In genomic region chr1:92831368-92831761, GRCh38 we compare ENCODE assay signal across 9 cellular contexts. TPM values are rescaled to one million over a fixed set of nuclear protein-coding genes. Genes with fewer than 3 reads are reported as not detected.
DNase-seq lines count a peak whose midpoint lies in the region; ATAC-seq, FAIRE-seq and TF ChIP-seq lines count a peak whose summit lies in the region.
"Had no signal": no experiment of that assay in that cellular context is flagged by ENCODE, and none has a peak within 500 bp of the region (broad histone marks: within the 10 kb centered on the region; RNA-seq: fewer than 3 reads in every experiment).

No MANE protein-coding gene starts in this region.

- CTCF ChIA-PET in CD8-positive, alpha-beta T cell (lab: Charles Lee), result interaction anchor here (0.9 to 3.0 kb wide), 14 partner anchors 9 to 1014 kb away, joined by 3 to 17 read pairs (median 6); partner anchors contain the start of gene DIPK1A
- CTCF ChIA-PET in MCF 10A (lab: Yijun Ruan, JAX), result interaction anchor here (0.6 to 3.5 kb wide), 16 partner anchors 8 to 1952 kb away, joined by 3 to 22 read pairs (median 4); no protein-coding TSS in a partner anchor

- TSS peak; percentile 75 for BruUV-seq in MCF 10A (replicated peaks; lab: Mats Ljungman, UMichigan)

- peaks cover 9% of the 10 kb centered on the region for H3K36me3 ChIP-seq in CD8-positive, alpha-beta T cell (ENCODE audit: insufficient read depth, low read length)
- H3K36me3 ChIP-seq in HUES64 (ENCODE audit: insufficient read depth, low read length), result peaks cover 37% of the 10 kb centered on the region
- H3K36me3 ChIP-seq: ovary had no signal

- H3K27ac Mint-ChIP-seq in CD8-positive, alpha-beta T cell, result peak overlapping the region; percentile 99
- H3K27ac Mint-ChIP-seq in MCF 10A (ENCODE audit: low read depth, unreplicated experiment) (peak overlapping the region; percentile 100), nephron progenitor cell (no peak overlapping the region)

- no peaks in the 10 kb centered on the region for H3K27me3 Mint-ChIP-seq in CD8-positive, alpha-beta T cell (ENCODE audit: low read depth)
- H3K27me3 Mint-ChIP-seq in MCF 10A (ENCODE audit: insufficient read depth, unreplicated experiment), result no peaks in the 10 kb centered on the region
- H3K27me3 Mint-ChIP-seq in nephron progenitor cell (ENCODE audit: low read depth, poor library complexity), result no peaks in the 10 kb centered on the region

- 67% methylated on average over 4 of the region's 4 CpGs for WGBS in HUES64

- no peak overlapping the region for H3K27ac ChIP-seq in CD8-positive, alpha-beta T cell (ENCODE audit: low read depth, low read length)
- no peak overlapping the region for H3K27ac ChIP-seq in HUES64 (ENCODE audit: low read depth, low read length)

- no peaks in the 10 kb centered on the region for H3K9me3 ChIP-seq in CD8-positive, alpha-beta T cell (ENCODE audit: low read length)
- H3K9me3 ChIP-seq in HUES64 (ENCODE audit: insufficient read depth, low read depth, low read length), result no peaks in the 10 kb centered on the region
- H3K9me3 ChIP-seq: ovary had no signal

- intact Hi-C loops in CD8-positive, alpha-beta T cell (cut with DNase I, micrococcal nuclease), result loop anchor here (1.0 to 10.0 kb wide), 15 partner anchors 246 to 1809 kb away; partner anchors contain the start of genes GLMN (in 2 of the 2), RPAP2 (in 2 of the 2), ZNF644 (in 2 of the 2) and ABCD3 (in 1 of the 2)
- intact Hi-C loops in MCF 10A (cut with micrococcal nuclease), result loop anchor here (10.0 kb wide), 1 partner anchor 527 kb away; no protein-coding TSS in a partner anchor

- no peak for TF ChIP-seq POLR2A in H54 (IDR thresholded peaks at IDR 0.05; ENCODE audit: low read depth, low read length)
- no peak for TF ChIP-seq POLR2A in GM12892 (IDR thresholded peaks at IDR 0.05; ENCODE audit: low read depth, low read length)

- H3K4me1 Mint-ChIP-seq in CD8-positive, alpha-beta T cell (ENCODE audit: low read depth), result peaks cover 43% of the 10 kb centered on the region
- H3K4me1 Mint-ChIP-seq in MCF 10A (ENCODE audit: insufficient read depth, unreplicated experiment) (peaks cover 28% of the 10 kb centered on the region), nephron progenitor cell (peaks cover 40% of the 10 kb centered on the region)

- no peak for TF ChIP-seq CTCF in CD8-positive, alpha-beta T cell (IDR thresholded peaks at IDR 0.05)
- no peak for TF ChIP-seq CTCF in MCF 10A (IDR thresholded peaks at IDR 0.05; ENCODE audit: unreplicated experiment)
- no peak for TF ChIP-seq CTCF in nephron progenitor cell (IDR thresholded peaks at IDR 0.05)

- peaks cover 32% of the 10 kb centered on the region for H3K4me1 ChIP-seq in CD8-positive, alpha-beta T cell (ENCODE audit: insufficient read depth, low read length)
- H3K4me1 ChIP-seq in HUES64 (ENCODE audit: insufficient read depth, low read length), result no peaks in the 10 kb centered on the region; the same call in 1 of the 2 replicates

- H3K9me3 Mint-ChIP-seq in CD8-positive, alpha-beta T cell, result no peaks in the 10 kb centered on the region
- H3K9me3 Mint-ChIP-seq in MCF 10A (ENCODE audit: unreplicated experiment) (no peaks in the 10 kb centered on the region), nephron progenitor cell (no peaks in the 10 kb centered on the region)

- ATAC-seq in CD8-positive, alpha-beta T cell, result no peak

- peak overlapping the region; percentile 98 for H3K4me3 Mint-ChIP-seq in CD8-positive, alpha-beta T cell
- peak overlapping the region; percentile 95 for H3K4me3 Mint-ChIP-seq in MCF 10A (ENCODE audit: unreplicated experiment)
- peak overlapping the region; percentile 100 for H3K4me3 Mint-ChIP-seq in nephron progenitor cell

- DNase-seq in CD8-positive, alpha-beta T cell, result no peak
- no peak for DNase-seq in MCF 10A (ENCODE audit: unreplicated experiment)
- no peak for DNase-seq in nephron progenitor cell
- DNase-seq in H54 (ENCODE audit: insufficient read length, low spot score), result no peak
- no peak for DNase-seq in NCI-H1694 treated with DMSO at 0.1 percent for 48 hours (lab: John Stamatoyannopoulos, UW)
- no peak for DNase-seq in AG08396 (ENCODE audit: low spot score)
- no peak for DNase-seq in GM12892 (ENCODE audit: insufficient read length)

- H3K9ac ChIP-seq in HUES64 (ENCODE audit: low read depth, low read length), result no peak overlapping the region

- POLR2A ChIA-PET in CD8-positive, alpha-beta T cell (lab: Charles Lee), result interaction anchor here (0.9 to 2.3 kb wide), 11 partner anchors 9 to 247 kb away, joined by 3 to 35 read pairs (median 5); partner anchors contain the start of genes DIPK1A, EVI5 and MTF2
- POLR2A ChIA-PET in MCF 10A (lab: Yijun Ruan, JAX), result interaction anchor here (0.6 to 3.1 kb wide), 21 partner anchors 11 to 879 kb away, joined by 3 to 45 read pairs (median 5); partner anchors contain the start of genes DIPK1A and EVI5

- H3K4me3 ChIP-seq in CD8-positive, alpha-beta T cell (ENCODE audit: low read depth, low read length), result no peak overlapping the region
- peak overlapping the region; percentile 93 for H3K4me3 ChIP-seq in HUES64 (ENCODE audit: low read length)

- H3K27me3 ChIP-seq in CD8-positive, alpha-beta T cell (ENCODE audit: insufficient read depth, low read length), result no peaks in the 10 kb centered on the region
- no peaks in the 10 kb centered on the region for H3K27me3 ChIP-seq in HUES64 (ENCODE audit: insufficient read depth, low read length)
- H3K27me3 ChIP-seq: ovary had no signal

- H3K36me3 Mint-ChIP-seq in CD8-positive, alpha-beta T cell, result peaks cover 44% of the 10 kb centered on the region
- H3K36me3 Mint-ChIP-seq in MCF 10A (ENCODE audit: insufficient read depth, unreplicated experiment) (peaks cover 48% of the 10 kb centered on the region), nephron progenitor cell (ENCODE audit: low read depth) (peaks cover 34% of the 10 kb centered on the region)

- FAIRE-seq in H54 (lab: Jason Lieb, UNC) (no peak), GM12892 (lab: Jason Lieb, UNC) (no peak)

RNA-seq across cellular contexts. Expression of gene RPL5, which starts 0.5 kb away (rescaled TPM):
- 1,000 to 10,000 TPM; 1,826 to 1,914 TPM for total RNA-seq in CD8-positive, alpha-beta T cell
- polyA plus RNA-seq in HUES64 (2013, experiment 1 of 2), result 2,204 TPM
- polyA plus RNA-seq in HUES64 (2013, experiment 2 of 2), result 2,625 TPM
- total RNA-seq in MCF 10A (2022), result 1,285 and 1,607 TPM in 2 replicates
- 4,635 TPM for polyA plus RNA-seq in GM12892 (2012; ENCODE audit: missing spikeins)

RNA-seq across cellular contexts. Expression of gene EVI5, which starts 46.5 kb away (rescaled TPM):
- total RNA-seq in CD8-positive, alpha-beta T cell, result 1 to 10 TPM in 1 of 2 experiments, under 1 TPM in 1; 0.25 to 1.2 TPM
- 4.6 TPM for polyA plus RNA-seq in HUES64 (2013, experiment 1 of 2)
- 7.2 TPM for polyA plus RNA-seq in HUES64 (2013, experiment 2 of 2)
- total RNA-seq in MCF 10A (2022), result 23.2 and 25.0 TPM in 2 replicates
- polyA plus RNA-seq in GM12892 (2012; ENCODE audit: missing spikeins), result 2.4 TPM

Comparison
In these comparisons a context has a peak if more than half of its experiments do, and no peak if none do; other contexts are left out.
1. RNA of gene EVI5, which starts 46.5 kb away (total RNA-seq): 23.2 to 25.0 TPM in MCF 10A; 0.25 to 1.2 TPM in CD8-positive, alpha-beta T cell; every median in the first group is over 10 times any median in the second.
2. Peak in every context shown above with its lines, with median percentiles within 50 percentile points of each other: H3K4me3 Mint-ChIP-seq.